In genomic region chr12:109899783-109900751, GRCh38 we compare ENCODE assay signal across 8 cellular contexts. TPM values are rescaled to one million over a fixed set of nuclear protein-coding genes. Genes with fewer than 3 reads are reported as not detected.
DNase-seq lines count a peak whose midpoint lies in the region; TF ChIP-seq lines count a peak whose summit lies in the region.

TSS of gene TCHP (plus strand) at chr12:109900274. CDS start at chr12:109903027, 2,753 bp downstream.

- peak; percentile 24 for TF ChIP-seq POLR2A in transverse colon (IDR thresholded peaks at IDR 0.05)

- H3K79me2 ChIP-seq in parathyroid adenoma = no peaks in the 10 kb centered on the region

- H3K9me3 ChIP-seq in cardiac muscle cell (ENCODE audit: low read depth) = no peaks in the 10 kb centered on the region
- H3K9me3 ChIP-seq in parathyroid adenoma (ENCODE audit: control insufficient read depth, low read length) = no peaks in the 10 kb centered on the region
- no peaks in the 10 kb centered on the region for H3K9me3 ChIP-seq in transverse colon

- peak within 1 kb of the TSS; percentile 90 for H3K27ac ChIP-seq in cardiac muscle cell
- H3K27ac ChIP-seq in parathyroid adenoma = peak within 1 kb of the TSS; percentile 60
- peak within 1 kb of the TSS; percentile 78 to 87 (median 82) for H3K27ac ChIP-seq in transverse colon

- in situ Hi-C loops in G401 (cut with HindIII; ENCODE audit: low sequenced_read_pairs) = no loop called here
- in situ Hi-C loops in transverse colon (cut with MboI; ENCODE audit: low pct_ligation_motif_present in 1 of 4, low pct_unique_long_range_greater_than_20kb in 1 of 4, low sequenced_read_pairs in 3 of 4) = no loop called here

- TF ChIP-seq CTCF in HFF-Myc (IDR thresholded peaks at IDR 0.05; ENCODE audit: low read depth, low read length, missing control alignments) = peak; percentile 17
- TF ChIP-seq CTCF in cardiac muscle cell (IDR thresholded peaks at IDR 0.05; ENCODE audit: low read depth, low read length) = peak; percentile 45
- peak; percentile 31 for TF ChIP-seq CTCF in parathyroid adenoma (IDR thresholded peaks at IDR 0.05)
- peak in 3 of 5 experiments; percentile 13 to 46 (median 21) for TF ChIP-seq CTCF in transverse colon (IDR thresholded peaks at IDR 0.05)

- WGBS in transverse colon (ENCODE audit: low coverage in 1 of 2), 2 donors = 1 to 2% methylated on average over 11 to 52 of the region's 69 CpGs

- DNase-seq in G401 (ENCODE audit: low spot score) = peak; percentile 85
- DNase-seq in HFF-Myc (ENCODE audit: extremely low read depth, low read depth) = peak; percentile 58
- DNase-seq in NCI-H1105 (lab: John Stamatoyannopoulos, UW) = peak; percentile 82
- peak; percentile 76 to 85 for DNase-seq in SW 1271 (lab: John Stamatoyannopoulos, UW)
- DNase-seq in activated naive CD8-positive, alpha-beta T cell treated with anti-CD3 and anti-CD28 coated beads, Interleukin-2, amount 50 U/mL, for 16 hours (ENCODE audit: low read depth, low spot score) = peak; percentile 23
- DNase-seq in cardiac muscle cell (ENCODE audit: low read depth in 1 of 2, low spot score in 1 of 2) = peak; percentile 90 to 91
- peak; percentile 88 for DNase-seq in transverse colon

- H3K4me2 ChIP-seq in parathyroid adenoma (ENCODE audit: low read length) = peak within 1 kb of the TSS; percentile 81

- no peak within 1 kb of the TSS for H3K9ac ChIP-seq in parathyroid adenoma

- TF ChIP-seq EP300 in transverse colon (IDR thresholded peaks at IDR 0.05; ENCODE audit: low read depth) = no peak

- peak within 1 kb of the TSS; percentile 94 for H2AFZ ChIP-seq in parathyroid adenoma

- H3K4me3 ChIP-seq in HFF-Myc (replicated peaks; ENCODE audit: low read depth, low read length) (peak within 1 kb of the TSS; percentile 60), cardiac muscle cell (peak within 1 kb of the TSS; percentile 58), parathyroid adenoma (ENCODE audit: low read depth, low read length) (peak within 1 kb of the TSS; percentile 78), transverse colon (peak within 1 kb of the TSS; percentile 68 to 90 (median 80))

- H3K36me3 ChIP-seq in cardiac muscle cell = peaks cover 10% of the 10 kb centered on the region
- H3K36me3 ChIP-seq in parathyroid adenoma (ENCODE audit: control insufficient read depth, insufficient read depth, low read length) = no peaks in the 10 kb centered on the region
- H3K36me3 ChIP-seq in transverse colon = peaks cover 0 to 20% (median 8%) of the 10 kb centered on the region in 4 donors

- intact Hi-C loops in transverse colon (cut with DNase I; ENCODE audit: low total_unique reads) = no loop called here

- H3K4me1 ChIP-seq in cardiac muscle cell (ENCODE audit: low read depth) (peaks cover 7% of the 10 kb centered on the region), parathyroid adenoma (peaks cover 6% of the 10 kb centered on the region), transverse colon (peaks cover 4 to 24% (median 16%) of the 10 kb centered on the region in 4 donors)

- H3K27me3 ChIP-seq in cardiac muscle cell (no peaks in the 10 kb centered on the region), parathyroid adenoma (ENCODE audit: control insufficient read depth, insufficient read depth, low read length) (no peaks in the 10 kb centered on the region), transverse colon (no peaks in the 10 kb centered on the region)

RNA-seq across cellular contexts. Expression of gene TCHP, which starts in this region (rescaled TPM):
- total RNA-seq in G401 (2014; rRNA removed; shearing (Covaris generic)) = 12.9 and 38.3 TPM in 2 replicates
- total RNA-seq in cardiac muscle cell (23.7 and 26.6 TPM in 2 replicates), transverse colon (10 to 100 TPM; 27.5 to 54.7 (median 30.7) TPM)
- 15.1 and 21.5 TPM in 2 replicates for polyA plus RNA-seq in cardiac muscle cell

Comparison
In these comparisons a context has a peak if more than half of its experiments do, and no peak if none do; other contexts are left out.
1. Peak in every context shown above with its lines: DNase-seq, H3K4me3 ChIP-seq and H3K27ac ChIP-seq.
2. DNase-seq: peak in every context shown above with its lines; median percentile 90 in cardiac muscle cell; 88 in transverse colon; 85 in G401; 82 in NCI-H1105; 80 in SW 1271; 58 in HFF-Myc; 23 in activated naive CD8-positive, alpha-beta T cell treated with anti-CD3 and anti-CD28 coated beads, Interleukin-2, amount 50 U/mL, for 16 hours.